9 cellular contexts compared by ENCODE assay signal in the genomic region with DNA sequence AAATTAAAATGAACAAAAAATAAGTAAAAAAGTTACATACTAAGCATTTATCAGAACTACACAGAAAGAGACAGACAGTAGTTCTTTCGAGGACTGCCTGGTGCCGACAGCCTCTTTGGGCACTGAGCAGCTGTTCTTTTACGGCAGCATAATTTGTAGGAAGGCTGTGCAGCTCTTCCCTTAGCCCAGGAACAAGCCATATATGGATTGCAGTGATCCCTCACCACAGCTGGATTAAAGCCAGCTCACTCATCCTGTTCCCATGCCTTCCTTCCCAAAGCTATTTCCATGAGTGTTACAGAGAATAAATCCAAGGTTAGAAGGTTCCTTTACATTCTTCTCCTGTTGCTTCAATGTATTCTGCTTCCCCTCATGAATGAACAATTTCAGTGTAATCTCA.
DNase-seq lines count a peak whose midpoint lies in the region; ATAC-seq and TF ChIP-seq lines count a peak whose summit lies in the region.
"Had no signal": no experiment of that assay in that cellular context is flagged by ENCODE, and none has a peak within 500 bp of the region (broad histone marks: within the 10 kb centered on the region; RNA-seq: fewer than 3 reads in every experiment).

No MANE protein-coding gene starts in this region.

- in situ Hi-C loops in GM13977 (cut with MboI; ENCODE audit: low pct_unique_long_range_greater_than_20kb, low sequenced_read_pairs, unreplicated experiment): no loop called here

- ATAC-seq in HG03025 (IDR thresholded peaks at IDR 0.05; ENCODE audit: low FRiP score, unreplicated experiment): no peak
- ATAC-seq in HG03139 (IDR thresholded peaks at IDR 0.05; ENCODE audit: unreplicated experiment): no peak

- no peaks in the 10 kb centered on the region for H3K9me3 ChIP-seq in fibroblast of lung (ENCODE audit: control insufficient read depth, insufficient read depth, low read depth, low read length)

- no peak for TF ChIP-seq CTCF in fibroblast of lung (conservative IDR thresholded peaks at IDR 0.05 in 1 of 2, IDR thresholded peaks at IDR 0.05 in 1 of 2; ENCODE audit: low read depth in 1 of 2, low read length in 2 of 2)
- no peak for TF ChIP-seq CTCF in GM13977 (IDR thresholded peaks at IDR 0.05; ENCODE audit: extremely low read depth, insufficient read depth, missing control alignments)

- H3K4me1 ChIP-seq in fibroblast of lung (ENCODE audit: control insufficient read depth, extremely low read depth, insufficient read depth, low read length): peaks cover 7% of the 10 kb centered on the region

- no peaks in the 10 kb centered on the region for H4K20me1 ChIP-seq in fibroblast of lung (ENCODE audit: control insufficient read depth, extremely low read depth, insufficient read depth, low read length)

- H3K9ac ChIP-seq in fibroblast of lung (ENCODE audit: insufficient read depth, low read length): no peak overlapping the region

- no peak overlapping the region for H3K4me3 ChIP-seq in fibroblast of lung (replicated peaks in 1 of 4; ENCODE audit: control extremely low read depth in 1 of 4, insufficient read depth in 1 of 4, low read depth in 3 of 4, low read length in 4 of 4)

- no peak overlapping the region for H2AFZ ChIP-seq in fibroblast of lung (ENCODE audit: low read length)

- H3K27ac ChIP-seq in fibroblast of lung (ENCODE audit: insufficient read depth, low read length): peak overlapping the region; percentile 31

- H3K79me2 ChIP-seq in fibroblast of lung (ENCODE audit: control insufficient read depth, insufficient read depth, low read length): no peaks in the 10 kb centered on the region

- no peaks in the 10 kb centered on the region for H3K27me3 ChIP-seq in fibroblast of lung (ENCODE audit: control insufficient read depth, insufficient read depth, low read length)

- no peak overlapping the region for H3K4me2 ChIP-seq in fibroblast of lung (ENCODE audit: extremely low read depth, insufficient read depth, low read length)

- H3K36me3 ChIP-seq in fibroblast of lung (ENCODE audit: control insufficient read depth, insufficient read depth, low read length): no peaks in the 10 kb centered on the region

- DNase-seq in Daoy (ENCODE audit: low read depth) (peak; percentile 87), NCI-H510A treated with DMSO at 0.1 percent for 48 hours (lab: John Stamatoyannopoulos, UW) (peak; percentile 52), fibroblast of lung (ENCODE audit: low read depth in 2 of 2) (peak; percentile 98 to 99), pulmonary artery endothelial cell (ENCODE audit: low read depth, low spot score) (peak; percentile 92), GM13977 (ENCODE audit: low spot score) (no peak), KG1 (lab: John Stamatoyannopoulos, UW) (no peak)
- DNase-seq: effector memory CD4-positive, alpha-beta T cell had no signal

Comparison
In these comparisons a context has a peak if more than half of its experiments do, and no peak if none do; other contexts are left out.
1. DNase-seq: peak in Daoy (single experiment), NCI-H510A treated with DMSO at 0.1 percent for 48 hours (single experiment), fibroblast of lung (2 of 2) and pulmonary artery endothelial cell (single experiment); none in GM13977 (single experiment) and KG1 (single experiment).